Comparison of ENCODE assay signal across 21 cellular contexts in the genomic region with DNA sequence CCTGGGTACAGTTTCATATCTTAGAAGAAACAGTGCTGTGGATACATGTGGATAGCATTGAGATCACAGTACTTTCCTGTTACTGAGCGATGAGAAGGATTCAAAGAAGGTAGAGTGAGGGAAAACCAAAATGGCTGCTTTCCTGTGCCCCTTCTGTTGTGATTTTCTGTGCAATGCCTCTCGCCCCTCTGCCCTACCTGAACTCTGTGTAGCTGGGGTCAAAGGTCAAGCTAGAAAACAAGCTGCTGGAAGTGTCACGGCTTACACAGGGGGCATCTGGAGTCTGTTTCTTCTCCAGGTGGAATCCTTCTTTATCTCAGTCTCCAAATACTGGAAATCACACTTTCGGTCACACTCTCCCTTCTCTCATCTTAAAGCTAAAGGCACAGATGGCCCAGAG. TPM values are rescaled to one million over a fixed set of nuclear protein-coding genes. Genes with fewer than 3 reads are reported as not detected.
DNase-seq lines count a peak whose midpoint lies in the region; ATAC-seq, FAIRE-seq and TF ChIP-seq lines count a peak whose summit lies in the region.
"Had no signal": no experiment of that assay in that cellular context is flagged by ENCODE, and none has a peak within 500 bp of the region (broad histone marks: within the 10 kb centered on the region; RNA-seq: fewer than 3 reads in every experiment).

No MANE protein-coding gene starts in this region.

- no peak overlapping the region for H2AK5ac ChIP-seq in trophoblast cell (ENCODE audit: low read length)

- TF ChIP-seq EP300 in HepG2 (IDR thresholded peaks at IDR 0.05; ENCODE audit: low read depth in 2 of 2, low read length in 2 of 2) (no peak), HepG2 (CRISPR knock-in tag; IDR thresholded peaks at IDR 0.05; ENCODE audit: borderline replicate concordance) (no peak)

- H3K4me1 ChIP-seq in HepG2 (ENCODE audit: insufficient read depth, low read length) = peaks cover 46% of the 10 kb centered on the region
- H3K4me1 ChIP-seq in right lobe of liver = peaks cover 0 to 19% (median 6%) of the 10 kb centered on the region in 4 donors
- H3K4me1 ChIP-seq in upper lobe of right lung = peaks cover 10% of the 10 kb centered on the region
- H3K4me1 ChIP-seq in right cardiac atrium (ENCODE audit: control insufficient read depth, insufficient read depth, low read length) = no peaks in the 10 kb centered on the region
- H3K4me1 ChIP-seq in trophoblast cell (ENCODE audit: control insufficient read depth in 1 of 2, insufficient read depth in 2 of 2, low read length in 2 of 2) = peaks cover 3 to 4% of the 10 kb centered on the region in 2 experiments
- H3K4me1 ChIP-seq: foreskin keratinocyte had no signal

- no peak for TF ChIP-seq POLR2A in HepG2 (IDR thresholded peaks at IDR 0.05; ENCODE audit: insufficient read depth in 1 of 2, low read depth in 2 of 2, low read length in 2 of 2)
- TF ChIP-seq POLR2A in right lobe of liver (IDR thresholded peaks at IDR 0.05) = no peak

- no peak overlapping the region for H3K4me2 ChIP-seq in HepG2 (ENCODE audit: low read depth, low read length)
- no peak overlapping the region for H3K4me2 ChIP-seq in trophoblast cell (ENCODE audit: low read length)

- TF ChIP-seq CTCF in HepG2 (CRISPR knock-in tag; IDR thresholded peaks at IDR 0.05) (no peak), right lobe of liver (IDR thresholded peaks at IDR 0.05) (no peak), upper lobe of right lung (IDR thresholded peaks at IDR 0.05) (no peak), brain microvascular endothelial cell (IDR thresholded peaks at IDR 0.05; ENCODE audit: low read depth, low read length, missing control alignments) (no peak)

- peaks cover 5% of the 10 kb centered on the region; the same call in 1 of the 2 replicates for H3K9me3 ChIP-seq in HepG2 (ENCODE audit: low read length)
- no peaks in the 10 kb centered on the region for H3K9me3 ChIP-seq in right lobe of liver
- no peaks in the 10 kb centered on the region for H3K9me3 ChIP-seq in upper lobe of right lung
- H3K9me3 ChIP-seq in right cardiac atrium (ENCODE audit: control insufficient read depth, low read length) = no peaks in the 10 kb centered on the region
- peaks cover 5% of the 10 kb centered on the region for H3K9me3 ChIP-seq in trophoblast cell (ENCODE audit: insufficient read depth, low read depth, low read length)
- H3K9me3 ChIP-seq: body of pancreas, thoracic aorta had no signal

- H3K9ac ChIP-seq in HepG2 (ENCODE audit: insufficient read depth, low read depth, low read length) (no peak overlapping the region), trophoblast cell (ENCODE audit: low read length) (no peak overlapping the region)

- H3K27ac Mint-ChIP-seq in activated CD4-positive, alpha-beta memory T cell treated with anti-CD3 and anti-CD28 coated beads for 36 hours = peak overlapping the region; percentile 89
- peak overlapping the region; percentile 91 for H3K27ac Mint-ChIP-seq in central memory CD8-positive, alpha-beta T cell (ENCODE audit: low read depth)

- H4K20me1 ChIP-seq in HepG2 (ENCODE audit: insufficient read depth, low read length) = no peaks in the 10 kb centered on the region

- H3K27me3 ChIP-seq in HepG2 (ENCODE audit: control insufficient read depth in 1 of 2, insufficient read depth in 2 of 2, low read length in 2 of 2) (peaks cover 0 to under 1% of the 10 kb centered on the region in 2 experiments; a peak in 1 of 5 replicates), right lobe of liver (no peaks in the 10 kb centered on the region), upper lobe of right lung (no peaks in the 10 kb centered on the region), brain microvascular endothelial cell (replicated peaks) (no peaks in the 10 kb centered on the region), right cardiac atrium (ENCODE audit: control insufficient read depth, insufficient read depth) (no peaks in the 10 kb centered on the region), trophoblast cell (ENCODE audit: insufficient read depth, low read length) (no peaks in the 10 kb centered on the region)
- H3K27me3 ChIP-seq: body of pancreas, left lung had no signal

- in situ Hi-C loops in HepG2 (cut with HindIII; ENCODE audit: extremely low pct_ligation_motif_present, low pct_unique_long_range_greater_than_20kb) (no loop called here), brain microvascular endothelial cell (cut with HindIII; ENCODE audit: low pct_ligation_motif_present, low sequenced_read_pairs) (no loop called here)

- no peaks in the 10 kb centered on the region for H3K27me3 Mint-ChIP-seq in activated CD4-positive, alpha-beta memory T cell treated with anti-CD3 and anti-CD28 coated beads for 36 hours
- no peaks in the 10 kb centered on the region for H3K27me3 Mint-ChIP-seq in central memory CD8-positive, alpha-beta T cell

- H2BK12ac ChIP-seq in trophoblast cell (ENCODE audit: low read length) = no peak overlapping the region

- H2BK120ac ChIP-seq in trophoblast cell (ENCODE audit: insufficient read depth, low read length, poor library complexity) = no peak overlapping the region

- no peak overlapping the region for H4K91ac ChIP-seq in trophoblast cell (ENCODE audit: low read depth, low read length)

- no peak for DNase-seq in HepG2 (ENCODE audit: low spot score)
- no peak for DNase-seq in right lobe of liver
- no peak for DNase-seq in activated CD4-positive, alpha-beta memory T cell treated with anti-CD3 and anti-CD28 coated beads for 36 hours
- DNase-seq in central memory CD8-positive, alpha-beta T cell (ENCODE audit: low spot score in 2 of 2) = no peak
- DNase-seq in upper lobe of right lung = no peak
- no peak for DNase-seq in brain microvascular endothelial cell
- DNase-seq in right cardiac atrium = no peak
- DNase-seq in trophoblast cell = no peak
- DNase-seq: activated CD4-positive, CD25-positive, alpha-beta regulatory T cell treated with anti-CD3 and anti-CD28 coated beads, Interleukin-2, amount 50 U/mL, for 72 hours; body of pancreas; DMS53; effector CD4-positive, alpha-beta T cell; foreskin keratinocyte; GOT3; left lung; NCI-H1092 treated with DMSO at 0.1 percent for 48 hours; NCI-H1930; NCI-H2227 treated with DMSO at 0.1 percent for 48 hours had no signal

- no peak overlapping the region for H4K12ac ChIP-seq in trophoblast cell (ENCODE audit: low read depth, low read length)

- no peak overlapping the region for H3K23ac ChIP-seq in trophoblast cell (ENCODE audit: low read length)

- intact Hi-C loops in HepG2 (cut with micrococcal nuclease; ENCODE audit: unreplicated experiment) = no loop called here
- intact Hi-C loops in right lobe of liver (cut with DNase I) = no loop called here
- intact Hi-C loops in activated CD4-positive, alpha-beta memory T cell treated with anti-CD3 and anti-CD28 coated beads for 36 hours (cut with micrococcal nuclease) = no loop called here
- intact Hi-C loops in upper lobe of right lung (cut with DNase I) = no loop called here
- intact Hi-C loops in right cardiac atrium (cut with DNase I) = no loop called here

- H3K36me3 Mint-ChIP-seq in activated CD4-positive, alpha-beta memory T cell treated with anti-CD3 and anti-CD28 coated beads for 36 hours = peaks cover 13% of the 10 kb centered on the region
- H3K36me3 Mint-ChIP-seq in central memory CD8-positive, alpha-beta T cell (ENCODE audit: insufficient read depth) = no peaks in the 10 kb centered on the region

- H3K36me3 ChIP-seq in HepG2 (replicated peaks in 1 of 2; ENCODE audit: control insufficient read depth in 1 of 2, insufficient read depth in 2 of 2, low read length in 2 of 2) = no peaks in the 10 kb centered on the region
- H3K36me3 ChIP-seq in right lobe of liver = no peaks in the 10 kb centered on the region
- H3K36me3 ChIP-seq in upper lobe of right lung = no peaks in the 10 kb centered on the region
- no peaks in the 10 kb centered on the region for H3K36me3 ChIP-seq in brain microvascular endothelial cell (replicated peaks)
- no peaks in the 10 kb centered on the region for H3K36me3 ChIP-seq in trophoblast cell (ENCODE audit: control insufficient read depth in 1 of 2, insufficient read depth in 2 of 2, low read length in 2 of 2)
- H3K36me3 ChIP-seq: left lung, thoracic aorta had no signal

- H3K79me2 ChIP-seq in HepG2 (ENCODE audit: insufficient read depth, low read length) = no peaks in the 10 kb centered on the region
- H3K79me2 ChIP-seq in trophoblast cell (ENCODE audit: control insufficient read depth, insufficient read depth, low read length, poor library complexity) = peaks cover 3% of the 10 kb centered on the region

- H3K4me1 Mint-ChIP-seq in activated CD4-positive, alpha-beta memory T cell treated with anti-CD3 and anti-CD28 coated beads for 36 hours (ENCODE audit: low read depth) = peaks cover 60% of the 10 kb centered on the region
- H3K4me1 Mint-ChIP-seq in central memory CD8-positive, alpha-beta T cell = peaks cover 59% of the 10 kb centered on the region

- peaks cover 12% of the 10 kb centered on the region for H3K9me3 Mint-ChIP-seq in activated CD4-positive, alpha-beta memory T cell treated with anti-CD3 and anti-CD28 coated beads for 36 hours
- peaks cover 7% of the 10 kb centered on the region for H3K9me3 Mint-ChIP-seq in central memory CD8-positive, alpha-beta T cell

- no peak for FAIRE-seq in HepG2 (lab: Jason Lieb, UNC)

- no peak overlapping the region for H3K4me3 Mint-ChIP-seq in activated CD4-positive, alpha-beta memory T cell treated with anti-CD3 and anti-CD28 coated beads for 36 hours
- H3K4me3 Mint-ChIP-seq in central memory CD8-positive, alpha-beta T cell = no peak overlapping the region
- H3K4me3 Mint-ChIP-seq: neural crest cell had no signal

- POLR2A ChIA-PET in HepG2 (lab: Yijun Ruan, JAX) = no interaction called here
- POLR2A ChIA-PET in activated CD4-positive, alpha-beta memory T cell treated with anti-CD3 and anti-CD28 coated beads for 36 hours (lab: Charles Lee) = interaction anchor here (1.4 kb wide), 1 partner anchor 10 kb away, joined by 4 read pairs; no protein-coding TSS in a partner anchor

- no peak overlapping the region for H3K27ac ChIP-seq in HepG2 (ENCODE audit: extremely low read length, insufficient read depth, low read length)
- no peak overlapping the region for H3K27ac ChIP-seq in right lobe of liver
- H3K27ac ChIP-seq in upper lobe of right lung = peak overlapping the region; percentile 26
- H3K27ac ChIP-seq in brain microvascular endothelial cell = no peak overlapping the region
- no peak overlapping the region for H3K27ac ChIP-seq in right cardiac atrium (ENCODE audit: low read length)
- no peak overlapping the region for H3K27ac ChIP-seq in trophoblast cell (ENCODE audit: low read depth, low read length)
- H3K27ac ChIP-seq: body of pancreas, HL-60, left lung, thoracic aorta had no signal

- no peak for ATAC-seq in HepG2
- ATAC-seq in right lobe of liver = no peak
- ATAC-seq in central memory CD8-positive, alpha-beta T cell (replicated peaks; ENCODE audit: extremely low read depth, poor library complexity, severe bottlenecking) = no peak
- no peak for ATAC-seq in upper lobe of right lung
- no peak for ATAC-seq in right cardiac atrium
- ATAC-seq: body of pancreas, foreskin keratinocyte, left lung had no signal

- H3K4me3 ChIP-seq in HepG2 (replicated peaks in 1 of 3; ENCODE audit: insufficient read depth in 1 of 3, low read depth in 2 of 3, low read length in 3 of 3) (no peak overlapping the region), right lobe of liver (no peak overlapping the region), upper lobe of right lung (no peak overlapping the region), brain microvascular endothelial cell (ENCODE audit: low read depth, low read length) (no peak overlapping the region), right cardiac atrium (ENCODE audit: low read length) (no peak overlapping the region), trophoblast cell (ENCODE audit: low read depth, low read length) (no peak overlapping the region)
- H3K4me3 ChIP-seq: body of pancreas, left lung, thoracic aorta had no signal

- H2BK5ac ChIP-seq in trophoblast cell (ENCODE audit: low read depth, low read length, poor library complexity) = no peak overlapping the region

- H3K4ac ChIP-seq in trophoblast cell (ENCODE audit: low read depth, low read length) = no peak overlapping the region

- H3K79me1 ChIP-seq in trophoblast cell (ENCODE audit: low read length) = no peaks in the 10 kb centered on the region

- no peak for TF ChIP-seq RAD21 in HepG2 (CRISPR knock-in tag; IDR thresholded peaks at IDR 0.05)

- H3K18ac ChIP-seq in trophoblast cell (ENCODE audit: low read length) = no peak overlapping the region

- H2AFZ ChIP-seq in HepG2 (ENCODE audit: low read length) = no peak overlapping the region
- no peak overlapping the region for H2AFZ ChIP-seq in trophoblast cell (ENCODE audit: insufficient read depth, low read length, poor library complexity)

- BruUV-seq in HepG2 (replicated peaks; lab: Mats Ljungman, UMichigan) = no TSS peak

- 22% methylated on average over 4 of the region's 4 CpGs for WGBS in HepG2 (ENCODE audit: low lambda C conversion rate)
- WGBS in right lobe of liver (ENCODE audit: insufficient coverage, low coverage, low lambda C conversion rate, missing lambda C conversion rate) = 77% methylated on average over 4 of the region's 4 CpGs
- WGBS in right cardiac atrium = 96% methylated on average over 4 of the region's 4 CpGs
- WGBS in trophoblast cell (ENCODE audit: extremely low coverage, insufficient coverage, insufficient read length) = no CpG with 5 or more reads among the region's 4 CpGs

- H4K8ac ChIP-seq in trophoblast cell (ENCODE audit: low read depth, low read length) = no peak overlapping the region

- CTCF ChIA-PET in HepG2 (lab: Yijun Ruan, JAX; ENCODE audit: low intra/inter-chr PET ratio, low total read pairs) = no interaction called here
- CTCF ChIA-PET in activated CD4-positive, alpha-beta memory T cell treated with anti-CD3 and anti-CD28 coated beads for 36 hours (lab: Charles Lee) = interaction anchor here (0.9 to 6.0 kb wide), 4 partner anchors 11 to 35 kb away, joined by 3 to 84 read pairs (median 33); no protein-coding TSS in a partner anchor

- no peak overlapping the region for H3K14ac ChIP-seq in trophoblast cell (ENCODE audit: low read length)

RNA-seq across cellular contexts. Expression of a gene that starts 27.0 kb away (rescaled TPM):
- not detected in 2 replicates for total RNA-seq in HepG2 (2016; rRNA removed; fragmentation: Illumina TruSeq; extraction: Trizol)
- not detected in 2 replicates for total RNA-seq in HepG2 (2016; cell fraction: cytosol; rRNA removed; fragmentation: Illumina TruSeq; extraction: Trizol; ENCODE audit: low read depth)
- not detected in 2 replicates for total RNA-seq in HepG2 (2016; cell fraction: insoluble cytoplasmic fraction; rRNA removed; fragmentation: Illumina TruSeq; extraction: Trizol)
- not detected in 2 replicates for total RNA-seq in HepG2 (2016; cell fraction: membrane; rRNA removed; fragmentation: Illumina TruSeq; extraction: Trizol)
- not detected in 2 replicates for total RNA-seq in HepG2 (2016; cell fraction: nucleus; rRNA removed; fragmentation: Illumina TruSeq; extraction: Trizol)
- 0.10 TPM in 1 of 2 replicates, not detected in the other for polyA plus RNA-seq in HepG2 (2011; rRNA removed)
- 0.10 and 0.21 TPM in 2 replicates for polyA plus RNA-seq in HepG2 (2011; cell fraction: cytosol; rRNA removed)
- polyA plus RNA-seq in HepG2 (2011; cell fraction: nucleus; rRNA removed) = 0.17 TPM in 1 of 2 replicates, not detected in the other
- polyA plus RNA-seq in HepG2 (2012) = 0.11 and 0.17 TPM in 2 replicates
- not detected in 2 replicates for polyA plus RNA-seq in HepG2 (2016; cell fraction: cytosol; fragmentation: Illumina TruSeq; extraction: Trizol; ENCODE audit: low read depth)
- not detected in 2 replicates for polyA plus RNA-seq in HepG2 (2016; cell fraction: insoluble cytoplasmic fraction; fragmentation: Illumina TruSeq; extraction: Trizol; ENCODE audit: low read depth)
- not detected in 2 replicates for polyA plus RNA-seq in HepG2 (2016; cell fraction: membrane; fragmentation: Illumina TruSeq; extraction: Trizol; ENCODE audit: low read depth)
- polyA plus RNA-seq in HepG2 (2016; cell fraction: nucleus; fragmentation: Illumina TruSeq; extraction: Trizol; ENCODE audit: insufficient read depth, low read depth) = not detected in 2 replicates
- not detected in 2 replicates for polyA minus RNA-seq in HepG2 (2011; rRNA and poly(A)+ RNA removed; ENCODE audit: low replicate concordance)
- not detected in 2 replicates for polyA minus RNA-seq in HepG2 (2011; cell fraction: cytosol; rRNA and poly(A)+ RNA removed)
- not detected in 2 replicates for polyA minus RNA-seq in HepG2 (2011; cell fraction: nucleus; rRNA and poly(A)+ RNA removed)
- total RNA-seq in right lobe of liver = not detected
- under 1 TPM in 1 of 2 experiments, not detected in 1; 0.70 TPM for total RNA-seq in activated CD4-positive, alpha-beta memory T cell treated with anti-CD3 and anti-CD28 coated beads for 36 hours
- not detected for total RNA-seq in upper lobe of right lung
- not detected for total RNA-seq in right cardiac atrium
- polyA plus RNA-seq in right cardiac atrium = not detected
- polyA plus RNA-seq in trophoblast cell (2013) = not detected in 2 replicates
- total RNA-seq: body of pancreas, left lung, neural crest cell, thoracic aorta had no signal
